24 cellular contexts compared by ENCODE assay signal in the genomic region with DNA sequence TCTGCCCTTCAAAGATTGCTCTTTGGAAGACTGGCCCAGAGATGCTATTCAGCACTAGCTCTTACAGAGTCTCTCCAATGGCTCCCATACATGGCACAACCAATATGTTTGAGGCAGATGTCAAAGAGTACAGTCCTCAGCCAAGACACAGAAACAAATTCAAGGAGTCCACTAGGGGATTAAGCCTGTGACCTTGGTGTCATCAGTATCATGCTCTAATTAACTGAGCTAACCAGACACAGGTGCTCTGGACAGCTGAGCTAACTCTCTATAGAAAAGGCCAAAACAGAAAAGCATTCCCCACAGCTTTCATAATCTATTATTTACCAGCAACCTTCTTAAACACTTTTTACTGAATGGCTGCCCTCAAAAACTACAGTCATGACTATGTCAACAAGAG.
"Had no signal": no experiment of that assay in that cellular context is flagged by ENCODE, and none has a peak within 500 bp of the region (broad histone marks: within the 10 kb centered on the region; RNA-seq: fewer than 3 reads in every experiment).

No MANE protein-coding gene starts in this region.

- DNase-seq: activated B cell treated with CpG ODN at 0.5 μM for 24 hours; activated CD4-positive, alpha-beta T cell treated with anti-CD3 and anti-CD28 coated beads for 1 hour; activated CD4-positive, alpha-beta T cell treated with anti-CD3 and anti-CD28 coated beads, Interleukin-2, amount 10 ng/mL, durations not matched to agents 24 days and 14 days; activated CD4-positive, alpha-beta T cell treated with anti-CD3 and anti-CD28 coated beads, Interleukin-2, amount 50 U/mL, for 48 hours; activated CD8-positive, alpha-beta memory T cell treated with anti-CD3 and anti-CD28 coated beads, Interleukin-2, amount 10 ng/mL, durations not matched to agents 7 days and 5 days; activated effector memory CD4-positive, alpha-beta T cell treated with anti-CD3 and anti-CD28 coated beads, Interleukin-2, amount 50 U/mL, for 16 hours; activated naive CD4-positive, alpha-beta T cell treated with Interleukin-2 at 50 U/mL for 16 hours; activated T-cell treated with anti-CD3 and anti-CD28 coated beads, Interleukin-2, amount 50 U/mL, for 4 hours; amygdala; brain microvascular endothelial cell; KG1; MV-4-11; NCI-H1092 treated with DMSO at 0.1 percent for 48 hours; NCI-H1436; NCI-H187 treated with DMSO at 0.1 percent for 48 hours; NCI-H2081 treated with DMSO at 0.1 percent for 48 hours; NCI-H446 treated with DMSO at 0.1 percent for 48 hours; NCI-H524 treated with DMSO at 0.1 percent for 48 hours; NK-92 treated with Interleukin-12 subunit alpha and Interleukin-12 subunit beta, amount 100 ng/mL, for 24 hours; OCI-M1; RPMI8226; T-helper 17 cell; T-helper 9 cell had no signal

- H3K4me3 ChIP-seq: cardiac muscle cell had no signal

- H3K36me3 ChIP-seq: brain microvascular endothelial cell, cardiac muscle cell had no signal

- H3K27me3 ChIP-seq: brain microvascular endothelial cell, cardiac muscle cell had no signal

- H3K27ac ChIP-seq: brain microvascular endothelial cell, cardiac muscle cell had no signal
